In the genomic region with DNA sequence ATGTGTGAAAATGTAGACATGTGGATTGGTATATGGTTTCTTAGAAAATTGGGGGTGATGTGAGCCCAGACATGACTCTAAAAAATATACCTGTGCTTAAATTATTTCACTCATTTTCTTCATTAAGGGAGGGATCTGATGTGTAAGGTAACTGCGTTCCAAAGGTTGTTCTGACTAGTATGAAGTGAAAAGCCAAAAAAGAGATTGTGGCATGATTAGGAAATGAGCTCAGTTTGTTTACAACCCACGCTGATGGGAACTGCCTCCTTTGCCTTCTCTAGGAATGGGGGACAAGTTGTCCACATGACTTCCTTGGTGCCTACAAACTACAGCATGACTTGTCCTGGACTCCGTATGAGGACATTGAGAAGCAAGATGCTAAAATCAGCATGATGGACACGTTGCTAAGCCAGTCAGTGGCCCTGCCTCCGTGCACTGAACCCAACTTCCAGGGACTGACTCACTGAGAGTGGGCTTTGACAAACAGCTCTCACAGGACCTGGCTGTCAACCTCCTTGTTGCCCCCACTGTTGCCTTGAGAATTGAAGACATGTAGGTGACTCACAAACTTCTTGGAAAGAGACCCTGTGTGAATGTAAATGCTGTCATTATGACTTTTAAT, we compare ENCODE assay signal across 2 cellular contexts.
TF ChIP-seq lines count a peak whose summit lies in the region.

No MANE protein-coding gene starts in this region.

TF ChIP-seq in K562, 482 proteins besides CTCF, POLR2A, EP300 and RAD21:
- TF ChIP-seq, protein P1, sequence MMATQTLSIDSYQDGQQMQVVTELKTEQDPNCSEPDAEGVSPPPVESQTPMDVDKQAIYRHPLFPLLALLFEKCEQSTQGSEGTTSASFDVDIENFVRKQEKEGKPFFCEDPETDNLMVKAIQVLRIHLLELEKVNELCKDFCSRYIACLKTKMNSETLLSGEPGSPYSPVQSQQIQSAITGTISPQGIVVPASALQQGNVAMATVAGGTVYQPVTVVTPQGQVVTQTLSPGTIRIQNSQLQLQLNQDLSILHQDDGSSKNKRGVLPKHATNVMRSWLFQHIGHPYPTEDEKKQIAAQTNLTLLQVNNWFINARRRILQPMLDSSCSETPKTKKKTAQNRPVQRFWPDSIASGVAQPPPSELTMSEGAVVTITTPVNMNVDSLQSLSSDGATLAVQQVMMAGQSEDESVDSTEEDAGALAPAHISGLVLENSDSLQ (IDR thresholded peaks at IDR 0.05): peak; percentile 56
- TF ChIP-seq SAFB (IDR thresholded peaks at IDR 0.05; ENCODE audit: borderline replicate concordance, low read depth, low read length) (no peak), MAFF (IDR thresholded peaks at IDR 0.05; ENCODE audit: low read length) (no peak)
TF ChIP-seq in K562: peak in this region for 1.

TF ChIP-seq in liver, 16 proteins besides CTCF, POLR2A, EP300 and RAD21:
- TF ChIP-seq HNF4G (IDR thresholded peaks at IDR 0.05) (no peak), RXRA (IDR thresholded peaks at IDR 0.05) (no peak), NR2F2 (IDR thresholded peaks at IDR 0.05) (no peak), GABPA (IDR thresholded peaks at IDR 0.05 in 1 of 2, conservative IDR thresholded peaks at IDR 0.05 in 1 of 2) (no peak), SP1 (IDR thresholded peaks at IDR 0.05) (no peak), FOXA1 (IDR thresholded peaks at IDR 0.05) (no peak), HNF4A (conservative IDR thresholded peaks at IDR 0.05) (peak; percentile 39 to 68), JUND (IDR thresholded peaks at IDR 0.05) (no peak), TAF1 (conservative IDR thresholded peaks at IDR 0.05) (no peak), YY1 (IDR thresholded peaks at IDR 0.05) (no peak), EGR1 (IDR thresholded peaks at IDR 0.05; ENCODE audit: low read depth in 2 of 2) (no peak), FOXA2 (IDR thresholded peaks at IDR 0.05) (peak; percentile 15)
- TF ChIP-seq, protein P2, sequence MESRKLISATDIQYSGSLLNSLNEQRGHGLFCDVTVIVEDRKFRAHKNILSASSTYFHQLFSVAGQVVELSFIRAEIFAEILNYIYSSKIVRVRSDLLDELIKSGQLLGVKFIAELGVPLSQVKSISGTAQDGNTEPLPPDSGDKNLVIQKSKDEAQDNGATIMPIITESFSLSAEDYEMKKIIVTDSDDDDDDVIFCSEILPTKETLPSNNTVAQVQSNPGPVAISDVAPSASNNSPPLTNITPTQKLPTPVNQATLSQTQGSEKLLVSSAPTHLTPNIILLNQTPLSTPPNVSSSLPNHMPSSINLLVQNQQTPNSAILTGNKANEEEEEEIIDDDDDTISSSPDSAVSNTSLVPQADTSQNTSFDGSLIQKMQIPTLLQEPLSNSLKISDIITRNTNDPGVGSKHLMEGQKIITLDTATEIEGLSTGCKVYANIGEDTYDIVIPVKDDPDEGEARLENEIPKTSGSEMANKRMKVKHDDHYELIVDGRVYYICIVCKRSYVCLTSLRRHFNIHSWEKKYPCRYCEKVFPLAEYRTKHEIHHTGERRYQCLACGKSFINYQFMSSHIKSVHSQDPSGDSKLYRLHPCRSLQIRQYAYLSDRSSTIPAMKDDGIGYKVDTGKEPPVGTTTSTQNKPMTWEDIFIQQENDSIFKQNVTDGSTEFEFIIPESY (IDR thresholded peaks at IDR 0.05): no peak
- TF ChIP-seq, protein P3, sequence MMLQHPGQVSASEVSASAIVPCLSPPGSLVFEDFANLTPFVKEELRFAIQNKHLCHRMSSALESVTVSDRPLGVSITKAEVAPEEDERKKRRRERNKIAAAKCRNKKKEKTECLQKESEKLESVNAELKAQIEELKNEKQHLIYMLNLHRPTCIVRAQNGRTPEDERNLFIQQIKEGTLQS (IDR thresholded peaks at IDR 0.05): no peak
- TF ChIP-seq, protein P4, sequence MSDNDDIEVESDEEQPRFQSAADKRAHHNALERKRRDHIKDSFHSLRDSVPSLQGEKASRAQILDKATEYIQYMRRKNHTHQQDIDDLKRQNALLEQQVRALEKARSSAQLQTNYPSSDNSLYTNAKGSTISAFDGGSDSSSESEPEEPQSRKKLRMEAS (IDR thresholded peaks at IDR 0.05): no peak
- TF ChIP-seq, protein P5, sequence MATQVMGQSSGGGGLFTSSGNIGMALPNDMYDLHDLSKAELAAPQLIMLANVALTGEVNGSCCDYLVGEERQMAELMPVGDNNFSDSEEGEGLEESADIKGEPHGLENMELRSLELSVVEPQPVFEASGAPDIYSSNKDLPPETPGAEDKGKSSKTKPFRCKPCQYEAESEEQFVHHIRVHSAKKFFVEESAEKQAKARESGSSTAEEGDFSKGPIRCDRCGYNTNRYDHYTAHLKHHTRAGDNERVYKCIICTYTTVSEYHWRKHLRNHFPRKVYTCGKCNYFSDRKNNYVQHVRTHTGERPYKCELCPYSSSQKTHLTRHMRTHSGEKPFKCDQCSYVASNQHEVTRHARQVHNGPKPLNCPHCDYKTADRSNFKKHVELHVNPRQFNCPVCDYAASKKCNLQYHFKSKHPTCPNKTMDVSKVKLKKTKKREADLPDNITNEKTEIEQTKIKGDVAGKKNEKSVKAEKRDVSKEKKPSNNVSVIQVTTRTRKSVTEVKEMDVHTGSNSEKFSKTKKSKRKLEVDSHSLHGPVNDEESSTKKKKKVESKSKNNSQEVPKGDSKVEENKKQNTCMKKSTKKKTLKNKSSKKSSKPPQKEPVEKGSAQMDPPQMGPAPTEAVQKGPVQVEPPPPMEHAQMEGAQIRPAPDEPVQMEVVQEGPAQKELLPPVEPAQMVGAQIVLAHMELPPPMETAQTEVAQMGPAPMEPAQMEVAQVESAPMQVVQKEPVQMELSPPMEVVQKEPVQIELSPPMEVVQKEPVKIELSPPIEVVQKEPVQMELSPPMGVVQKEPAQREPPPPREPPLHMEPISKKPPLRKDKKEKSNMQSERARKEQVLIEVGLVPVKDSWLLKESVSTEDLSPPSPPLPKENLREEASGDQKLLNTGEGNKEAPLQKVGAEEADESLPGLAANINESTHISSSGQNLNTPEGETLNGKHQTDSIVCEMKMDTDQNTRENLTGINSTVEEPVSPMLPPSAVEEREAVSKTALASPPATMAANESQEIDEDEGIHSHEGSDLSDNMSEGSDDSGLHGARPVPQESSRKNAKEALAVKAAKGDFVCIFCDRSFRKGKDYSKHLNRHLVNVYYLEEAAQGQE (IDR thresholded peaks at IDR 0.05): no peak
